1 cellular context compared by ENCODE assay signal in genomic region chr7:18430810-18431209, GRCh38.
TF ChIP-seq lines count a peak whose summit lies in the region.

No MANE protein-coding gene starts in this region.

TF ChIP-seq in IMR-90, 13 proteins besides CTCF, POLR2A, EP300 and RAD21:
- TF ChIP-seq FOS (IDR thresholded peaks at IDR 0.05; ENCODE audit: low read depth, low read length) (no peak), MAFK (IDR thresholded peaks at IDR 0.05; ENCODE audit: low read depth, low read length) (no peak), RCOR1 (IDR thresholded peaks at IDR 0.05; ENCODE audit: insufficient replicate concordance, low read length) (no peak), ELK1 (IDR thresholded peaks at IDR 0.05; ENCODE audit: borderline replicate concordance, low read depth, low read length) (no peak), NFE2L2 (IDR thresholded peaks at IDR 0.05; ENCODE audit: low read depth, low read length) (no peak), BHLHE40 (IDR thresholded peaks at IDR 0.05; ENCODE audit: low read depth, low read length) (no peak), SMC3 (IDR thresholded peaks at IDR 0.05; ENCODE audit: low read depth, low read length) (no peak), RFX5 (IDR thresholded peaks at IDR 0.05; ENCODE audit: low read depth, low read length) (no peak), MAZ (IDR thresholded peaks at IDR 0.05; ENCODE audit: borderline replicate concordance, low read depth, low read length) (no peak), MXI1 (IDR thresholded peaks at IDR 0.05; ENCODE audit: borderline replicate concordance, low read depth, low read length) (no peak), CHD1 (IDR thresholded peaks at IDR 0.05; ENCODE audit: low read depth, low read length) (no peak), CEBPB (IDR thresholded peaks at IDR 0.05; ENCODE audit: low read depth, low read length) (no peak)
- TF ChIP-seq, protein P1, sequence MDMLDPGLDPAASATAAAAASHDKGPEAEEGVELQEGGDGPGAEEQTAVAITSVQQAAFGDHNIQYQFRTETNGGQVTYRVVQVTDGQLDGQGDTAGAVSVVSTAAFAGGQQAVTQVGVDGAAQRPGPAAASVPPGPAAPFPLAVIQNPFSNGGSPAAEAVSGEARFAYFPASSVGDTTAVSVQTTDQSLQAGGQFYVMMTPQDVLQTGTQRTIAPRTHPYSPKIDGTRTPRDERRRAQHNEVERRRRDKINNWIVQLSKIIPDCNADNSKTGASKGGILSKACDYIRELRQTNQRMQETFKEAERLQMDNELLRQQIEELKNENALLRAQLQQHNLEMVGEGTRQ (IDR thresholded peaks at IDR 0.05; ENCODE audit: low read depth, low read length): no peak
